In genomic region chr16:67195676-67196075, GRCh38 we compare ENCODE assay signal across 12 cellular contexts.
"Had no signal": no experiment of that assay in that cellular context is flagged by ENCODE, and none has a peak within 500 bp of the region (broad histone marks: within the 10 kb centered on the region; RNA-seq: fewer than 3 reads in every experiment).

No MANE protein-coding gene starts in this region.

- H3K27ac ChIP-seq: skin epidermis had no signal

- H3K27ac Mint-ChIP-seq: endodermal cell had no signal

- DNase-seq: activated CD4-positive, alpha-beta T cell treated with anti-CD3 and anti-CD28 coated beads, Interleukin-2, amount 50 U/mL, for 4 hours; activated gamma-delta T cell; central memory CD4-positive, alpha-beta T cell; cortex of kidney; endodermal cell; hippocampal formation; kidney glomerular epithelial cell; posterior cingulate gyrus; stimulated activated CD4-positive, alpha-beta T cell treated with anti-CD3 and anti-CD28 coated beads, Interleukin-4, amount 100 ng/mL, for 4 hours; trophoblast cell had no signal

- H3K4me3 ChIP-seq: skin epidermis had no signal

- ATAC-seq: activated CD4-positive, CD25-positive, alpha-beta regulatory T cell treated with anti-CD3 and anti-CD28 coated beads, Interleukin-2, amount 50 U/mL, for 24 hours had no signal

- H3K4me3 Mint-ChIP-seq: endodermal cell had no signal

- H3K9me3 Mint-ChIP-seq: endodermal cell had no signal
